Comparison of ENCODE assay signal across 13 cellular contexts in genomic region chr22:23187871-23188700, GRCh38. TPM values are rescaled to one million over a fixed set of nuclear protein-coding genes. Genes with fewer than 3 reads are reported as not detected.
DNase-seq lines count a peak whose midpoint lies in the region; ATAC-seq and TF ChIP-seq lines count a peak whose summit lies in the region.
"Had no signal": no experiment of that assay in that cellular context is flagged by ENCODE, and none has a peak within 500 bp of the region (broad histone marks: within the 10 kb centered on the region; RNA-seq: fewer than 3 reads in every experiment).

No MANE protein-coding gene starts in this region.

- H3K4me1 ChIP-seq in tibial artery, result peaks cover 0 to 81% (median 44%) of the 10 kb centered on the region in 4 donors

- no peaks in the 10 kb centered on the region for H3K27me3 Mint-ChIP-seq in activated naive CD4-positive, alpha-beta T cell treated with anti-CD3 and anti-CD28 coated beads for 36 hours (ENCODE audit: low read depth)
- H3K27me3 Mint-ChIP-seq in activated T-helper 2 cell treated with anti-CD3 and anti-CD28 coated beads, Interferon-gamma antibody, Interleukin-2, Interleukin-4, amounts not matched to agents 10 μg/mL and 5 μg/mL and 100 μg/mL, durations not matched to agents 14 hours and 24 hours and 36 hours (ENCODE audit: low read depth), result no peaks in the 10 kb centered on the region

- no peaks in the 10 kb centered on the region for H3K9me3 ChIP-seq in tibial artery
- H3K9me3 ChIP-seq: left lung had no signal

- peaks cover 69% of the 10 kb centered on the region for H3K4me1 Mint-ChIP-seq in activated naive CD4-positive, alpha-beta T cell treated with anti-CD3 and anti-CD28 coated beads for 36 hours (ENCODE audit: low read depth)
- H3K4me1 Mint-ChIP-seq in activated T-helper 2 cell treated with anti-CD3 and anti-CD28 coated beads, Interferon-gamma antibody, Interleukin-2, Interleukin-4, amounts not matched to agents 10 μg/mL and 5 μg/mL and 100 μg/mL, durations not matched to agents 14 hours and 24 hours and 36 hours (ENCODE audit: low read depth), result peaks cover 24% of the 10 kb centered on the region

- peaks cover 0 to 10% (median 6%) of the 10 kb centered on the region in 3 donors for H3K36me3 ChIP-seq in tibial artery

- no peak for TF ChIP-seq CTCF in tibial artery (IDR thresholded peaks at IDR 0.05)

- H3K36me3 Mint-ChIP-seq in activated naive CD4-positive, alpha-beta T cell treated with anti-CD3 and anti-CD28 coated beads for 36 hours (ENCODE audit: low read depth), result peaks cover 39% of the 10 kb centered on the region
- peaks cover 35% of the 10 kb centered on the region for H3K36me3 Mint-ChIP-seq in activated T-helper 2 cell treated with anti-CD3 and anti-CD28 coated beads, Interferon-gamma antibody, Interleukin-2, Interleukin-4, amounts not matched to agents 10 μg/mL and 5 μg/mL and 100 μg/mL, durations not matched to agents 14 hours and 24 hours and 36 hours (ENCODE audit: low read depth)

- H3K4me3 ChIP-seq in tibial artery, result no peak overlapping the region
- H3K4me3 ChIP-seq: left lung had no signal

- H3K27ac Mint-ChIP-seq in activated naive CD4-positive, alpha-beta T cell treated with anti-CD3 and anti-CD28 coated beads for 36 hours, result peak overlapping the region; percentile 44
- H3K27ac Mint-ChIP-seq in activated T-helper 2 cell treated with anti-CD3 and anti-CD28 coated beads, Interferon-gamma antibody, Interleukin-2, Interleukin-4, amounts not matched to agents 10 μg/mL and 5 μg/mL and 100 μg/mL, durations not matched to agents 14 hours and 24 hours and 36 hours, result peak overlapping the region; percentile 1

- no peaks in the 10 kb centered on the region for H3K27me3 ChIP-seq in tibial artery
- H3K27me3 ChIP-seq: left lung had no signal

- intact Hi-C loops in activated naive CD4-positive, alpha-beta T cell treated with anti-CD3 and anti-CD28 coated beads for 36 hours (cut with micrococcal nuclease), result no loop called here
- intact Hi-C loops in activated T-helper 2 cell treated with anti-CD3 and anti-CD28 coated beads, Interferon-gamma antibody, Interleukin-2, Interleukin-4, amounts not matched to agents 10 μg/mL and 5 μg/mL and 100 μg/mL, durations not matched to agents 14 hours and 24 hours and 36 hours (cut with micrococcal nuclease), result no loop called here
- intact Hi-C loops in tibial artery (cut with DNase I; ENCODE audit: low total_unique reads), result no loop called here

- H3K9me3 Mint-ChIP-seq in activated naive CD4-positive, alpha-beta T cell treated with anti-CD3 and anti-CD28 coated beads for 36 hours, result no peaks in the 10 kb centered on the region
- no peaks in the 10 kb centered on the region for H3K9me3 Mint-ChIP-seq in activated T-helper 2 cell treated with anti-CD3 and anti-CD28 coated beads, Interferon-gamma antibody, Interleukin-2, Interleukin-4, amounts not matched to agents 10 μg/mL and 5 μg/mL and 100 μg/mL, durations not matched to agents 14 hours and 24 hours and 36 hours

- no peak for DNase-seq in activated naive CD4-positive, alpha-beta T cell treated with anti-CD3 and anti-CD28 coated beads for 36 hours
- DNase-seq in activated naive CD4-positive, alpha-beta T cell treated with anti-CD3 and anti-CD28 coated beads, Interleukin-2, amount 50 U/mL, for 16 hours, result no peak
- no peak for DNase-seq in activated T-helper 2 cell treated with anti-CD3 and anti-CD28 coated beads, Interferon-gamma antibody, Interleukin-2, Interleukin-4, amounts not matched to agents 10 μg/mL and 5 μg/mL and 100 μg/mL, durations not matched to agents 14 hours and 24 hours and 36 hours (ENCODE audit: low spot score)
- DNase-seq in lung microvascular endothelial cell (ENCODE audit: low read depth in 2 of 2), result peak; percentile 79 to 85
- peak; percentile 54 to 80 for DNase-seq in tibial artery
- DNase-seq in NCI-H69 (lab: John Stamatoyannopoulos, UW), result no peak
- DNase-seq in NOMO-1 (lab: John Stamatoyannopoulos, UW; ENCODE audit: unreplicated experiment in 2 of 2), result no peak
- DNase-seq: effector CD4-positive, alpha-beta T cell; left lung; NCI-H1436; SHP77 had no signal

- H3K4me3 Mint-ChIP-seq in activated naive CD4-positive, alpha-beta T cell treated with anti-CD3 and anti-CD28 coated beads for 36 hours, result no peak overlapping the region
- H3K4me3 Mint-ChIP-seq in activated T-helper 2 cell treated with anti-CD3 and anti-CD28 coated beads, Interferon-gamma antibody, Interleukin-2, Interleukin-4, amounts not matched to agents 10 μg/mL and 5 μg/mL and 100 μg/mL, durations not matched to agents 14 hours and 24 hours and 36 hours (ENCODE audit: low read depth), result no peak overlapping the region

- no peak for ATAC-seq in HG03378 (IDR thresholded peaks at IDR 0.05; ENCODE audit: unreplicated experiment)
- ATAC-seq: left lung had no signal

- CTCF ChIA-PET in activated naive CD4-positive, alpha-beta T cell treated with anti-CD3 and anti-CD28 coated beads for 36 hours (lab: Charles Lee), result no interaction called here

- peak overlapping the region; percentile 63 to 72 for H3K27ac ChIP-seq in tibial artery
- H3K27ac ChIP-seq: left lung had no signal

RNA-seq across cellular contexts. Expression of gene BCR, which starts 7.8 kb away (rescaled TPM):
- total RNA-seq in activated naive CD4-positive, alpha-beta T cell treated with anti-CD3 and anti-CD28 coated beads for 36 hours, result 10 to 100 TPM; 62.3 to 63.3 TPM
- 32.0 and 36.0 TPM in 2 replicates for total RNA-seq in activated T-helper 2 cell treated with anti-CD3 and anti-CD28 coated beads, Interferon-gamma antibody, Interleukin-2, Interleukin-4, amounts not matched to agents 10 μg/mL and 5 μg/mL and 100 μg/mL, durations not matched to agents 14 hours and 24 hours and 36 hours
- 97.0 and 129 TPM in 2 replicates for total RNA-seq in lung microvascular endothelial cell

RNA-seq across cellular contexts. Expression of gene RAB36, which starts 42.8 kb away (rescaled TPM):
- total RNA-seq in activated naive CD4-positive, alpha-beta T cell treated with anti-CD3 and anti-CD28 coated beads for 36 hours, result not detected
- not detected in 2 replicates for total RNA-seq in activated T-helper 2 cell treated with anti-CD3 and anti-CD28 coated beads, Interferon-gamma antibody, Interleukin-2, Interleukin-4, amounts not matched to agents 10 μg/mL and 5 μg/mL and 100 μg/mL, durations not matched to agents 14 hours and 24 hours and 36 hours
- total RNA-seq in lung microvascular endothelial cell, result 0.20 and 0.44 TPM in 2 replicates

RNA-seq across cellular contexts. Expression of gene RSPH14, which starts 46.3 kb away (rescaled TPM):
- total RNA-seq in activated naive CD4-positive, alpha-beta T cell treated with anti-CD3 and anti-CD28 coated beads for 36 hours, result under 1 TPM; 0.33 to 0.35 TPM
- not detected in 2 replicates for total RNA-seq in activated T-helper 2 cell treated with anti-CD3 and anti-CD28 coated beads, Interferon-gamma antibody, Interleukin-2, Interleukin-4, amounts not matched to agents 10 μg/mL and 5 μg/mL and 100 μg/mL, durations not matched to agents 14 hours and 24 hours and 36 hours
- not detected in 2 replicates for total RNA-seq in lung microvascular endothelial cell
- total RNA-seq: Daoy had no signal

Comparison
In these comparisons a context has a peak if more than half of its experiments do, and no peak if none do; other contexts are left out.
1. DNase-seq: peak in lung microvascular endothelial cell (2 of 2) and tibial artery (2 of 2); none in activated naive CD4-positive, alpha-beta T cell treated with anti-CD3 and anti-CD28 coated beads for 36 hours (single experiment), activated naive CD4-positive, alpha-beta T cell treated with anti-CD3 and anti-CD28 coated beads, Interleukin-2, amount 50 U/mL, for 16 hours (single experiment), activated T-helper 2 cell treated with anti-CD3 and anti-CD28 coated beads, Interferon-gamma antibody, Interleukin-2, Interleukin-4, amounts not matched to agents 10 μg/mL and 5 μg/mL and 100 μg/mL, durations not matched to agents 14 hours and 24 hours and 36 hours (single experiment), NCI-H69 (single experiment) and NOMO-1 (0 of 2).